In genomic region chr2:147843421-147843863, GRCh38 we compare ENCODE assay signal across 8 cellular contexts. TPM values are rescaled to one million over a fixed set of nuclear protein-coding genes. Genes with fewer than 3 reads are reported as not detected.
A peak's percentile ranks its signal among the peaks of the same experiment; 100 is the strongest.
DNase-seq lines count a peak whose midpoint lies in the region; ATAC-seq, FAIRE-seq and TF ChIP-seq lines count a peak whose summit lies in the region.

No MANE protein-coding gene starts in this region.

- peak overlapping the region; percentile 99 for H3K4me3 ChIP-seq in RWPE2 (ENCODE audit: severe bottlenecking)
- H3K4me3 ChIP-seq in fibroblast of mammary gland (ENCODE audit: control insufficient read depth, low read depth, low read length) = peak overlapping the region; percentile 72
- H3K4me3 ChIP-seq in gastrocnemius medialis = peak overlapping the region; percentile 76 to 91 (median 86)

- FAIRE-seq in GM12891 (lab: Jason Lieb, UNC) = peak; percentile 47

- intact Hi-C loops in gastrocnemius medialis (cut with DNase I; ENCODE audit: low total_unique reads) = loop anchor here (5.0 kb wide), 2 partner anchors 804 to 1744 kb away; partner anchors contain the start of gene MMADHC

- H3K27ac ChIP-seq in RWPE2 (ENCODE audit: poor library complexity, severe bottlenecking) = peak overlapping the region; percentile 84
- peak overlapping the region; percentile 89 to 99 (median 96) for H3K27ac ChIP-seq in gastrocnemius medialis

- H3K36me3 ChIP-seq in RWPE2 (ENCODE audit: low read depth) = no peaks in the 10 kb centered on the region
- no peaks in the 10 kb centered on the region for H3K36me3 ChIP-seq in gastrocnemius medialis

- TF ChIP-seq CTCF in RWPE2 (IDR thresholded peaks at IDR 0.05; ENCODE audit: poor library complexity, severe bottlenecking) = no peak
- TF ChIP-seq CTCF in fibroblast of mammary gland (conservative IDR thresholded peaks at IDR 0.05; ENCODE audit: control insufficient read depth, insufficient read depth, low read depth, low read length) = no peak
- no peak for TF ChIP-seq CTCF in gastrocnemius medialis (IDR thresholded peaks at IDR 0.05 in 4 of 5, conservative IDR thresholded peaks at IDR 0.05 in 1 of 5)

- H3K4me1 ChIP-seq in RWPE2 (ENCODE audit: insufficient read depth, poor library complexity, severe bottlenecking) = peaks cover 17% of the 10 kb centered on the region
- peaks cover 35 to 37% of the 10 kb centered on the region in 2 donors for H3K4me1 ChIP-seq in gastrocnemius medialis

- DNase-seq in GM12891 (ENCODE audit: insufficient read length, low spot score) = no peak
- DNase-seq in RWPE2 (ENCODE audit: low spot score) = no peak
- DNase-seq in fibroblast of mammary gland (ENCODE audit: low read depth) = no peak
- no peak for DNase-seq in gastrocnemius medialis
- DNase-seq in stimulated activated CD4-positive, alpha-beta T cell treated with anti-CD3 and anti-CD28 coated beads, Interleukin-12 subunit alpha, Interleukin-12 subunit beta, amount 100 ng/mL, for 4 hours = no peak
- DNase-seq in GM19240 (ENCODE audit: insufficient read length, low spot score) = no peak
- no peak for DNase-seq in stimulated activated CD4-positive, alpha-beta T cell treated with anti-CD3 and anti-CD28 coated beads, Interleukin-2, amount 100 ng/mL, for 24 hours
- no peak for DNase-seq in HPDE6-E6E7 (ENCODE audit: extremely low spot score)

- in situ Hi-C loops in gastrocnemius medialis (cut with MboI; ENCODE audit: low sequenced_read_pairs in 4 of 4) = loop anchor here in 1 of 4 donors (10.0 kb wide), 1 partner anchor 171 kb away; no protein-coding TSS in a partner anchor

- no peaks in the 10 kb centered on the region for H3K9me3 ChIP-seq in RWPE2 (ENCODE audit: severe bottlenecking)
- H3K9me3 ChIP-seq in gastrocnemius medialis = no peaks in the 10 kb centered on the region

- no peak for ATAC-seq in RWPE2 (ENCODE audit: low read depth)
- no peak for ATAC-seq in gastrocnemius medialis

- no peak for TF ChIP-seq POLR2A in GM12891 (IDR thresholded peaks at IDR 0.05; ENCODE audit: low read depth, low read length)
- no peak for TF ChIP-seq POLR2A in gastrocnemius medialis (IDR thresholded peaks at IDR 0.05)

- H3K27me3 ChIP-seq in RWPE2 (ENCODE audit: insufficient read depth, poor library complexity, severe bottlenecking) = no peaks in the 10 kb centered on the region
- H3K27me3 ChIP-seq in gastrocnemius medialis = no peaks in the 10 kb centered on the region

TF ChIP-seq in GM12891, 5 proteins besides CTCF, POLR2A, EP300 and RAD21:
- TF ChIP-seq TAF1 (IDR thresholded peaks at IDR 0.05; ENCODE audit: low read depth, low read length) (no peak), POU2F2 (IDR thresholded peaks at IDR 0.05; ENCODE audit: low read depth, low read length) (no peak), PAX5 (IDR thresholded peaks at IDR 0.05; ENCODE audit: insufficient read depth, low read length, severe bottlenecking) (no peak), POLR2AphosphoS5 (IDR thresholded peaks at IDR 0.05; ENCODE audit: low read depth, low read length) (no peak), SPI1 (IDR thresholded peaks at IDR 0.05; ENCODE audit: low read depth, low read length) (no peak)

RNA-seq across cellular contexts. Expression of gene ACVR2A, which starts 1.4 kb away (rescaled TPM):
- 0.60 TPM for polyA plus RNA-seq in GM12891 (2012; ENCODE audit: low read depth, missing spikeins)
- total RNA-seq in gastrocnemius medialis = 10 to 100 TPM in 1 of 4 donors, 1 to 10 TPM in 3; 6.6 to 10.6 (median 7.5) TPM
